In the genomic region with DNA sequence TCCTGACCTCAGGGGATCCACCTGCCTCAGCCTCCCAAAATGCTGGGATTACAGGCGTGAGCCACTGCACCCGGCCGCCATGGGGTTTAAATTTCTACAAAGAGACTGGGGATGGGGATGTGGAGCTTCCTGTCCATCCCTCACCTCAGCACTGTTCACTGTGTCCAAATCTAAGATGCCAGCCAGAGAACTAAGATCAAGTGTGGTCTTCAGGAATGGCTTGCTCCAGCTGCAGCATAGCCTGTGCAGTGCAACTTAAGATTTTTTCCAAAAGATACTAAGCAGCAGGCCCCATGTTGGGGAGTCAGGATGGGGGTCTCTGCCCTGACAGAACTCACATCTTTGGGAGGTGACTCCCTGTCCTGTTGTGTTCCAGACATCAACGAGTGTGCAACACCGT, we compare ENCODE assay signal across 14 cellular contexts.
"Had no signal": no experiment of that assay in that cellular context is flagged by ENCODE, and none has a peak within 500 bp of the region (broad histone marks: within the 10 kb centered on the region; RNA-seq: fewer than 3 reads in every experiment).

No MANE protein-coding gene starts in this region.

- H3K27ac ChIP-seq: coronary artery, epithelial cell of prostate, gastrocnemius medialis, heart right ventricle, pancreas, SJCRH30, stomach, thoracic aorta had no signal

- H3K9me3 Mint-ChIP-seq: neural crest cell had no signal

- H3K4me3 Mint-ChIP-seq: neural crest cell had no signal

- ATAC-seq: gastrocnemius medialis, heart right ventricle, left lung, pancreas had no signal

- H3K4me3 ChIP-seq: coronary artery, gastrocnemius medialis, heart right ventricle, left lung, pancreas, SJCRH30, stomach, thoracic aorta had no signal

- H3K27me3 ChIP-seq: gastrocnemius medialis, heart right ventricle, left lung, pancreas, SJCRH30, stomach had no signal

- H3K9me3 ChIP-seq: gastrocnemius medialis, heart right ventricle, left lung, pancreas, SJCRH30, stomach, thoracic aorta had no signal

- H3K4me1 ChIP-seq: gastrocnemius medialis, pancreas, SJCRH30 had no signal

- DNase-seq: effector memory CD4-positive, alpha-beta T cell; gastrocnemius medialis; heart right ventricle; left lung; pancreas; SJCRH30; stimulated activated CD4-positive, alpha-beta T cell treated with anti-CD3 and anti-CD28 coated beads, Interleukin-4, amount 100 ng/mL, for 1 hour; stimulated activated CD8-positive, alpha-beta memory T cell treated with anti-CD3 and anti-CD28 coated beads, Interleukin-4, amount 100 ng/mL, for 48 hours; stomach; SW 1271 had no signal
